23 cellular contexts compared by ENCODE assay signal in the genomic region with DNA sequence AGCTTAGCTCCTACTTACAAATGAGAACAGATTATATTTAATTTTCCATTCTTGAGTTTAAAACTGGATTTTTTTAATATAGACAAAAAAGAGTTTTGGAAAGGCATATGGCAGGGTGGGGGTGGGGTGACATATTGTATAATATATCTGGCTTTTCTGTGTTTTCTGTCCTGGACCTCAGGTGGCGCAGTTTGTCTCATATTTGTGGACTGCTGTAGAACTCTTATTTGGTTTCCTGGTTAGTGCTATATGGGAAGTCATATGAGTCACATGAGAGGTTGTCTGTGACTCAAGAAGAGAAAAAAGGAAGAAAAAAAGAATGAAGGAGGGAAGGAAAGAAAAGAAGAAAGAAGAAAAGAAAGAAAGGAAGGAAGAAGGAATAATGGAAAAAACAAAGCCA.
DNase-seq lines count a peak whose midpoint lies in the region; ATAC-seq and TF ChIP-seq lines count a peak whose summit lies in the region.
"Had no signal": no experiment of that assay in that cellular context is flagged by ENCODE, and none has a peak within 500 bp of the region (broad histone marks: within the 10 kb centered on the region; RNA-seq: fewer than 3 reads in every experiment).

No MANE protein-coding gene starts in this region.

- H3K79me2 ChIP-seq in PC-3 (ENCODE audit: low read length): no peaks in the 10 kb centered on the region

- H2AFZ ChIP-seq in PC-3 (ENCODE audit: low read length): no peak overlapping the region
- H2AFZ ChIP-seq: GM23338 had no signal

- no peaks in the 10 kb centered on the region for H3K9me3 ChIP-seq in PC-3 (ENCODE audit: low read length)
- H3K9me3 ChIP-seq: Caco-2, Peyer's patch had no signal

- BruUV-seq in PC-3 (replicated peaks; lab: Mats Ljungman, UMichigan): no TSS peak

- H4K20me1 ChIP-seq in PC-3 (ENCODE audit: low read length): no peaks in the 10 kb centered on the region

- POLR2A ChIA-PET in PC-3 (lab: Charles Lee; ENCODE audit: unreplicated experiment): no interaction called here

- no peak for ATAC-seq in PC-3
- ATAC-seq: GM23338 had no signal

- H3K27me3 ChIP-seq in PC-3 (ENCODE audit: low read length): no peaks in the 10 kb centered on the region
- H3K27me3 ChIP-seq: Peyer's patch had no signal

- no peaks in the 10 kb centered on the region for H3K9me2 ChIP-seq in PC-3 (replicated peaks; ENCODE audit: low read length)

- H3K4me2 ChIP-seq in PC-3 (ENCODE audit: low read length): no peak overlapping the region
- H3K4me2 ChIP-seq: GM23338, KMS-11 had no signal

- TF ChIP-seq CTCF in PC-3 (conservative IDR thresholded peaks at IDR 0.05; ENCODE audit: low read depth, low read length) (peak; percentile 37; the same call in 1 of the 2 replicates), fibroblast of mammary gland (conservative IDR thresholded peaks at IDR 0.05; ENCODE audit: control insufficient read depth, insufficient read depth, low read depth, low read length) (no peak)

- no peaks in the 10 kb centered on the region for H3K36me3 ChIP-seq in PC-3 (ENCODE audit: low read depth, low read length)
- H3K36me3 ChIP-seq: Peyer's patch had no signal

- CTCF ChIA-PET in PC-3 (lab: Charles Lee): no interaction called here

- no peaks in the 10 kb centered on the region for H3K4me1 ChIP-seq in PC-3 (ENCODE audit: insufficient read depth, low read length)
- H3K4me1 ChIP-seq: Caco-2, Peyer's patch had no signal

- H3K4me3 ChIP-seq in PC-3 (ENCODE audit: low read length) (no peak overlapping the region), fibroblast of mammary gland (ENCODE audit: control insufficient read depth, low read depth, low read length) (no peak overlapping the region)
- H3K4me3 ChIP-seq: GM23338, Peyer's patch had no signal

- no peaks in the 10 kb centered on the region for H3F3A ChIP-seq in PC-3 (ENCODE audit: low read length, unreplicated experiment)

- H3K9ac ChIP-seq in PC-3 (ENCODE audit: low read length): no peak overlapping the region
- H3K9ac ChIP-seq: KMS-11 had no signal

- intact Hi-C loops in PC-3 (cut with micrococcal nuclease): no loop called here
- intact Hi-C loops in cardiac septum (cut with DNase I): no loop called here

- DNase-seq in DMS53 (lab: John Stamatoyannopoulos, UW) (peak; percentile 25), DMS53 treated with DMSO at 0.1 percent for 48 hours (lab: John Stamatoyannopoulos, UW; ENCODE audit: unreplicated experiment) (no peak), HT-29 (ENCODE audit: low spot score) (peak; percentile 4), PC-3 (peak; percentile 10), fibroblast of mammary gland (ENCODE audit: low read depth) (peak; percentile 25), NCI-H2107 (lab: John Stamatoyannopoulos, UW) (no peak), cardiac septum (ENCODE audit: low spot score) (no peak), T1000 (lab: John Stamatoyannopoulos, UW) (no peak)
- DNase-seq: 8988T, Caco-2, DND-41, GF-D8, HFFc6, MM.1S, NCI-H1417 treated with DMSO at 0.1 percent for 48 hours, NCI-H2029 treated with DMSO at 0.1 percent for 48 hours, NCI-H226, NCI-H526, Peyer's patch, SIG-M5 had no signal

- H3K27ac ChIP-seq in PC-3 (ENCODE audit: low read length): no peak overlapping the region
- H3K27ac ChIP-seq: HL-60, KMS-11, Peyer's patch had no signal

Comparison
In these comparisons a context has a peak if more than half of its experiments do, and no peak if none do; other contexts are left out.
1. DNase-seq: peak in DMS53 (single experiment), HT-29 (single experiment), PC-3 (single experiment) and fibroblast of mammary gland (single experiment); none in DMS53 treated with DMSO at 0.1 percent for 48 hours (single experiment), NCI-H2107 (single experiment), cardiac septum (single experiment) and T1000 (single experiment).